In the genomic region with DNA sequence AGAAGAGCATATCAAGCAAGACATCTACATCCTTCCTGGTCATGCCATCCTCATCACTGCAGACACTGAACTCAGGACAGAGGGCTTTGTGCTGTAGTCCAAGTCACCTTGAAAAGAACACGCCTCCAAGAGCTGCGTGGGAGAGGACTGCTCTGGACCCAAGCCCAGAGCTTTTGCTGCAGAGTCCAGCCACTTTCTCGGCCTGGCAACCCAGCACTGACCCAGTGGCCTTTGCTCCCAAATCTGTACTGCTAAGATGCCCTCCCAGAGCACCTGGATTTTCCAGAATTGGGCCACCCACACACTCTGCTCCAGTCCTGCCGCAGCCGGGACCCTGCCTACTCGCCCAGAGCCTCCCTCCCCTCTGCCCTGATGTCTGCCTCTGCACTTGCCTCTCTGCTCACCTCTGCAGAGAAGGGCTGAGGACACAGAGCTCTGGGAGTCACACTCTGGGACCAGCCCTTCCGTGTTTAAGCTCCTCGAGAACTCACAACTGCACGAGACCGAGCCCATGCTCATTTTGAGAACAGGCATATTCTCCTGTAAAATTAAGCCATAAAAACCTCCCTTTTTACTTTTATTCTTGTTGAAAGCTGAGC, we compare ENCODE assay signal across 17 cellular contexts.
A peak's percentile ranks its signal among the peaks of the same experiment; 100 is the strongest.
DNase-seq lines count a peak whose midpoint lies in the region; ATAC-seq and TF ChIP-seq lines count a peak whose summit lies in the region.
"Had no signal": no experiment of that assay in that cellular context is flagged by ENCODE, and none has a peak within 500 bp of the region (broad histone marks: within the 10 kb centered on the region; RNA-seq: fewer than 3 reads in every experiment).

No MANE protein-coding gene starts in this region.

- WGBS in heart right ventricle, 2 donors: 46 to 60% methylated on average over 10 of the region's 10 CpGs
- WGBS in mesendoderm (ENCODE audit: extremely low coverage, insufficient coverage, low lambda C conversion rate): no CpG with 5 or more reads among the region's 10 CpGs
- WGBS in testis, 2 donors: 32 to 63% methylated on average over 9 to 10 of the region's 10 CpGs

- no peaks in the 10 kb centered on the region for H3K79me2 ChIP-seq in mesendoderm (ENCODE audit: control insufficient read depth, insufficient read depth, low read length)

- H3K9me3 ChIP-seq in heart right ventricle: no peaks in the 10 kb centered on the region
- no peaks in the 10 kb centered on the region for H3K9me3 ChIP-seq in testis
- no peaks in the 10 kb centered on the region for H3K9me3 ChIP-seq in WERI-Rb-1 (ENCODE audit: severe bottlenecking)

- H3K4me1 ChIP-seq in heart right ventricle: peaks cover 0 to 34% (median 12%) of the 10 kb centered on the region in 9 donors
- no peaks in the 10 kb centered on the region for H3K4me1 ChIP-seq in mesendoderm (ENCODE audit: control insufficient read depth, low read depth, low read length)
- peaks cover 29% of the 10 kb centered on the region for H3K4me1 ChIP-seq in testis

- H3K56ac ChIP-seq in mesendoderm (ENCODE audit: low read length): no peak overlapping the region

- H3K27ac ChIP-seq in heart right ventricle (peak overlapping the region in 1 of 10 donors; percentile 44), mesendoderm (ENCODE audit: low read depth, low read length) (no peak overlapping the region), testis (peak overlapping the region; percentile 15 to 63), WERI-Rb-1 (no peak overlapping the region)

- H2AK5ac ChIP-seq in mesendoderm (ENCODE audit: low read length): no peak overlapping the region

- H3K4me2 ChIP-seq in mesendoderm (ENCODE audit: low read length): no peak overlapping the region

- ATAC-seq in heart right ventricle: peak; percentile 67 to 90 (median 82)
- ATAC-seq: GM12878 had no signal

- no peak for TF ChIP-seq POLR2A in testis (IDR thresholded peaks at IDR 0.05)

- peak; percentile 32 for DNase-seq in cerebellum (ENCODE audit: low spot score)
- DNase-seq in heart right ventricle: peak; percentile 31 to 36
- no peak for DNase-seq in mesendoderm
- peak; percentile 91 for DNase-seq in testis
- DNase-seq in ureter (ENCODE audit: low spot score): no peak
- no peak for DNase-seq in NCI-H2196 (lab: John Stamatoyannopoulos, UW; ENCODE audit: unreplicated experiment)
- DNase-seq in WERI-Rb-1: no peak
- DNase-seq: CD4-positive, CD25-positive, alpha-beta regulatory T cell; DMS53; NCI-H1417 treated with DMSO at 0.1 percent for 48 hours; NCI-H2081 treated with DMSO at 0.1 percent for 48 hours; NCI-H226; NCI-H526; NK-92 treated with Interleukin-12 subunit alpha and Interleukin-12 subunit beta, amount 100 ng/mL, for 24 hours; OCI-M1; RPMI8226 had no signal

- H2BK120ac ChIP-seq in mesendoderm (ENCODE audit: low read depth, low read length): no peak overlapping the region

- H3K36me3 ChIP-seq in heart right ventricle (peaks cover 0 to 9% (median 0%) of the 10 kb centered on the region in 9 donors), mesendoderm (ENCODE audit: control insufficient read depth, insufficient read depth, low read length) (no peaks in the 10 kb centered on the region), testis (ENCODE audit: low read depth, missing control alignments) (no peaks in the 10 kb centered on the region), WERI-Rb-1 (no peaks in the 10 kb centered on the region)

- no peak overlapping the region for H3K4ac ChIP-seq in mesendoderm (ENCODE audit: low read depth, low read length)

- H3K79me1 ChIP-seq in mesendoderm (ENCODE audit: low read length): no peaks in the 10 kb centered on the region

- no peak overlapping the region for H3K18ac ChIP-seq in mesendoderm (ENCODE audit: low read length)

- H4K5ac ChIP-seq in mesendoderm (ENCODE audit: low read length): no peak overlapping the region

- H2BK5ac ChIP-seq in mesendoderm (ENCODE audit: low read length): no peak overlapping the region

- no peak overlapping the region for H4K8ac ChIP-seq in mesendoderm (ENCODE audit: low read depth, low read length)

- no peak for TF ChIP-seq CTCF in heart right ventricle (IDR thresholded peaks at IDR 0.05)
- no peak for TF ChIP-seq CTCF in testis (IDR thresholded peaks at IDR 0.05)
- TF ChIP-seq CTCF in WERI-Rb-1 (IDR thresholded peaks at IDR 0.05; ENCODE audit: low read depth, low read length): no peak

- H3K27me3 ChIP-seq in heart right ventricle: no peaks in the 10 kb centered on the region
- H3K27me3 ChIP-seq in mesendoderm (ENCODE audit: insufficient read depth, low read length, poor library complexity): no peaks in the 10 kb centered on the region
- H3K27me3 ChIP-seq in testis: no peaks in the 10 kb centered on the region
- H3K27me3 ChIP-seq in WERI-Rb-1 (ENCODE audit: insufficient read depth, low read depth, severe bottlenecking): no peaks in the 10 kb centered on the region

- no peak overlapping the region for H3K9ac ChIP-seq in mesendoderm (ENCODE audit: low read length)

- no peak overlapping the region for H2BK15ac ChIP-seq in mesendoderm (replicated peaks; ENCODE audit: low read depth)

- no peak overlapping the region for H3K4me3 ChIP-seq in heart right ventricle
- H3K4me3 ChIP-seq in mesendoderm (ENCODE audit: low read length): no peak overlapping the region
- no peak overlapping the region for H3K4me3 ChIP-seq in testis
- H3K4me3 ChIP-seq in WERI-Rb-1 (ENCODE audit: low read depth, low read length): no peak overlapping the region
- H3K4me3 ChIP-seq: GM12878 had no signal

- H3K23ac ChIP-seq in mesendoderm (ENCODE audit: low read length): peak overlapping the region; percentile 39

- intact Hi-C loops in heart right ventricle (cut with DNase I) (no loop called here), testis (cut with DNase I; ENCODE audit: low total_unique reads) (no loop called here)

Comparison
In these comparisons a context has a peak if more than half of its experiments do, and no peak if none do; other contexts are left out.
1. DNase-seq: peak in cerebellum (single experiment), heart right ventricle (2 of 2) and testis (single experiment); none in mesendoderm (single experiment), ureter (single experiment), NCI-H2196 (single experiment) and WERI-Rb-1 (single experiment).
2. H3K27ac ChIP-seq: peak in testis (2 of 2); none in mesendoderm (single experiment) and WERI-Rb-1 (single experiment).